In genomic region chr6:155670655-155671054, GRCh38 we compare ENCODE assay signal across 3 cellular contexts.
"Had no signal": no experiment of that assay in that cellular context is flagged by ENCODE, and none has a peak within 500 bp of the region (broad histone marks: within the 10 kb centered on the region; RNA-seq: fewer than 3 reads in every experiment).

No MANE protein-coding gene starts in this region.

- H3K4me3 ChIP-seq: GM12878 had no signal

- DNase-seq: GDM1, GF-D8 had no signal
